ENCODE assay signal across 40 cellular contexts in the genomic region with DNA sequence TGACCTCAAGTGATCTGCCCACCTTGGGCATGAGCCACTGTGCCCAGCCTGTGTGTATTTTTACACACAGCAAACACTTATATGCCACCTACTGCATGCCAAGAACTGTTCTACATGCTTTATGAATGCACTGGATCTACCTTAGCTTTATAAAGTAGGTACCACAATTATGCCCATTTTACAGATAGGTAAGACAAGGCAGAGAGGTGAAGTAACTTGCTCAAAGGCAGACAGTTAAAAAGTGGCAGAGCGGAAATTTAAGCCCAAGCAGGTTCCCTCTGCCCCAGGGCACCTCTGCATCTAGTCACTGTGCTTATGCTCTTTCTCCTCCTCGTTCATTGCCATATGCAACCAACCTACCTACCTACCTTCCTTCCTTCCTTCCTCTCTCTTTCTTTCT. TPM values are rescaled to one million over a fixed set of nuclear protein-coding genes. Genes with fewer than 3 reads are reported as not detected.
"Had no signal": no experiment of that assay in that cellular context is flagged by ENCODE, and none has a peak within 500 bp of the region (broad histone marks: within the 10 kb centered on the region; RNA-seq: fewer than 3 reads in every experiment).

No MANE protein-coding gene starts in this region.

- DNase-seq: activated B cell treated with CpG ODN at 0.5 μM for 24 hours; activated CD4-positive, alpha-beta memory T cell treated with anti-CD3 and anti-CD28 coated beads for 36 hours; activated CD4-positive, alpha-beta T cell treated with anti-CD3 and anti-CD28 coated beads for 4 hours; activated CD4-positive, alpha-beta T cell treated with anti-CD3 and anti-CD28 coated beads, Interleukin-2, amount 10 ng/mL, durations not matched to agents 24 days and 14 days; activated CD4-positive, alpha-beta T cell treated with anti-CD3 and anti-CD28 coated beads, Interleukin-2, amount 50 U/mL, for 1 hour; activated CD4-positive, alpha-beta T cell treated with anti-CD3 and anti-CD28 coated beads, Interleukin-2, amount 50 U/mL, for 4 hours; activated CD4-positive, CD25-positive, alpha-beta regulatory T cell treated with anti-CD3 and anti-CD28 coated beads, Interleukin-2, amount 50 U/mL, for 72 hours; activated CD8-positive, alpha-beta memory T cell treated with anti-CD3 and anti-CD28 coated beads, Interleukin-2, amount 50 U/mL, for 4 hours; activated CD8-positive, alpha-beta T cell treated with anti-CD3 and anti-CD28 coated beads for 36 hours; activated effector memory CD4-positive, alpha-beta T cell treated with anti-CD3 and anti-CD28 coated beads, Interleukin-2, amount 50 U/mL, for 16 hours; activated gamma-delta T cell treated with Interleukin-2 at 50 U/mL for 16 hours; activated naive CD4-positive, alpha-beta T cell; activated naive CD4-positive, alpha-beta T cell treated with anti-CD3 and anti-CD28 coated beads for 36 hours; activated naive CD4-positive, alpha-beta T cell treated with anti-CD3 and anti-CD28 coated beads, Interleukin-2, amount 50 U/mL, for 16 hours; activated naive CD8-positive, alpha-beta T cell treated with anti-CD3 and anti-CD28 coated beads for 36 hours; activated T-cell treated with anti-CD3 and anti-CD28 coated beads for 4 hours; activated T-cell treated with anti-CD3 and anti-CD28 coated beads, Interleukin-2, amount 50 U/mL, for 1 hour; activated T-cell treated with anti-CD3 and anti-CD28 coated beads, Interleukin-2, amount 50 U/mL, for 4 hours; activated T-cell treated with anti-CD3 and anti-CD28 coated beads, Interleukin-2, amount 50 U/mL, for 72 hours; adrenal gland; amniotic stem cell; aorta; body of pancreas; brain microvascular endothelial cell; central memory CD4-positive, alpha-beta T cell; T-helper 1 cell; T-helper 2 cell; T-helper 9 cell had no signal

- H3K27me3 ChIP-seq: adrenal gland, body of pancreas, brain microvascular endothelial cell, breast epithelium had no signal

- FAIRE-seq: astrocyte, TTC549 had no signal

- ATAC-seq: activated CD8-positive, alpha-beta T cell treated with anti-CD3 and anti-CD28 coated beads for 36 hours; activated naive CD4-positive, alpha-beta T cell treated with anti-CD3 and anti-CD28 coated beads, Interleukin-2, amount 50 U/mL, for 72 hours; activated T-cell treated with anti-CD3 and anti-CD28 coated beads, Interleukin-2, amount 50 U/mL, for 4 hours; activated T-cell treated with anti-CD3 and anti-CD28 coated beads, Interleukin-2, amount 50 U/mL, for 72 hours; activated T-helper 17 cell treated with anti-CD3 and anti-CD28 coated beads, Interleukin-2, amount 50 U/mL, for 72 hours; body of pancreas had no signal

- H3K4me1 ChIP-seq: adrenal gland, body of pancreas, breast epithelium had no signal

- H3K4me1 Mint-ChIP-seq: activated B cell treated with CpG ODN at 0.5 μM for 24 hours; activated CD4-positive, alpha-beta T cell treated with anti-CD3 and anti-CD28 coated beads, Interleukin-2, amount 10 ng/mL, durations not matched to agents 24 days and 14 days; activated T-helper 17 cell treated with anti-CD3 and anti-CD28 coated beads, Interleukin-2, amount 50 U/mL, for 72 hours had no signal

- H3K9me3 ChIP-seq: adrenal gland, body of pancreas had no signal

- H3K27ac Mint-ChIP-seq: activated B cell treated with CpG ODN at 0.5 μM for 24 hours; activated CD4-positive, alpha-beta memory T cell treated with anti-CD3 and anti-CD28 coated beads for 36 hours; activated CD4-positive, alpha-beta T cell treated with anti-CD3 and anti-CD28 coated beads, Interleukin-2, amount 10 ng/mL, durations not matched to agents 24 days and 14 days; activated CD8-positive, alpha-beta T cell treated with anti-CD3 and anti-CD28 coated beads for 36 hours; activated naive CD4-positive, alpha-beta T cell treated with anti-CD3 and anti-CD28 coated beads for 36 hours; activated naive CD8-positive, alpha-beta T cell treated with anti-CD3 and anti-CD28 coated beads for 36 hours; activated T-cell treated with anti-CD3 and anti-CD28 coated beads, Interleukin-2, amount 50 U/mL, for 72 hours; activated T-helper 1 cell treated with anti-CD3 and anti-CD28 coated beads, Interleukin-12 subunit alpha, Interleukin-12 subunit beta, Interleukin-2, Interleukin-4 antibody, amounts not matched to agents 30 ng/mL and 10 ng/mL and 1 ng/mL, durations not matched to agents 14 hours and 24 hours and 36 hours; activated T-helper 17 cell treated with anti-CD3 and anti-CD28 coated beads, Interleukin-2, amount 50 U/mL, for 72 hours; T-helper 1 cell treated with Interleukin-12 subunit alpha and Interleukin-12 subunit beta and Interleukin-4 antibody, amounts not matched to agents 30 μg/mL and 1 μg/mL, for 36 hours; T-helper 2 cell treated with Interferon-gamma antibody and Interleukin-4, amounts not matched to agents 5 μg/mL and 100 μg/mL, for 36 hours had no signal

- H3K27ac ChIP-seq: adrenal gland, body of pancreas, brain microvascular endothelial cell, breast epithelium, VCaP had no signal

- H3K9me3 Mint-ChIP-seq: activated naive CD4-positive, alpha-beta T cell treated with anti-CD3 and anti-CD28 coated beads for 36 hours; activated naive CD4-positive, alpha-beta T cell treated with anti-CD3 and anti-CD28 coated beads, Interleukin-2, amount 50 U/mL, for 72 hours; activated T-cell treated with anti-CD3 and anti-CD28 coated beads, Interleukin-2, amount 50 U/mL, for 4 hours; activated T-cell treated with anti-CD3 and anti-CD28 coated beads, Interleukin-2, amount 50 U/mL, for 72 hours; activated T-helper 17 cell treated with anti-CD3 and anti-CD28 coated beads, Interleukin-2, amount 50 U/mL, for 72 hours had no signal

- H3K4me3 Mint-ChIP-seq: activated B cell treated with CpG ODN at 0.5 μM for 24 hours; activated CD4-positive, alpha-beta memory T cell treated with anti-CD3 and anti-CD28 coated beads for 36 hours; activated CD4-positive, alpha-beta T cell treated with anti-CD3 and anti-CD28 coated beads, Interleukin-2, amount 10 ng/mL, durations not matched to agents 24 days and 14 days; activated CD8-positive, alpha-beta T cell treated with anti-CD3 and anti-CD28 coated beads for 36 hours; activated naive CD4-positive, alpha-beta T cell treated with anti-CD3 and anti-CD28 coated beads for 36 hours; activated naive CD8-positive, alpha-beta T cell treated with anti-CD3 and anti-CD28 coated beads for 36 hours; activated T-cell treated with anti-CD3 and anti-CD28 coated beads, Interleukin-2, amount 50 U/mL, for 4 hours; activated T-cell treated with anti-CD3 and anti-CD28 coated beads, Interleukin-2, amount 50 U/mL, for 72 hours; activated T-helper 1 cell treated with anti-CD3 and anti-CD28 coated beads, Interleukin-12 subunit alpha, Interleukin-12 subunit beta, Interleukin-2, Interleukin-4 antibody, amounts not matched to agents 30 ng/mL and 10 ng/mL and 1 ng/mL, durations not matched to agents 14 hours and 24 hours and 36 hours; activated T-helper 17 cell treated with anti-CD3 and anti-CD28 coated beads, Interleukin-2, amount 50 U/mL, for 72 hours; T-helper 1 cell treated with Interleukin-12 subunit alpha and Interleukin-12 subunit beta and Interleukin-4 antibody, amounts not matched to agents 30 μg/mL and 1 μg/mL, for 36 hours; T-helper 2 cell treated with Interferon-gamma antibody and Interleukin-4, amounts not matched to agents 5 μg/mL and 100 μg/mL, for 36 hours had no signal

- H3K4me3 ChIP-seq: adrenal gland, body of pancreas, breast epithelium had no signal

RNA-seq across cellular contexts. Expression of gene NFILZ, which starts 30.4 kb away (rescaled TPM):
- total RNA-seq: activated B cell treated with CpG ODN at 0.5 μM for 24 hours; activated CD4-positive, alpha-beta memory T cell treated with anti-CD3 and anti-CD28 coated beads for 36 hours; activated CD4-positive, alpha-beta T cell treated with anti-CD3 and anti-CD28 coated beads, Interleukin-2, amount 10 ng/mL, durations not matched to agents 24 days and 14 days; activated CD8-positive, alpha-beta memory T cell treated with anti-CD3 and anti-CD28 coated beads for 36 hours; activated CD8-positive, alpha-beta T cell treated with anti-CD3 and anti-CD28 coated beads for 36 hours; activated naive CD4-positive, alpha-beta T cell treated with anti-CD3 and anti-CD28 coated beads for 36 hours; activated naive CD4-positive, alpha-beta T cell treated with anti-CD3 and anti-CD28 coated beads, Interleukin-2, amount 50 U/mL, for 72 hours; activated naive CD8-positive, alpha-beta T cell treated with anti-CD3 and anti-CD28 coated beads for 36 hours; activated T-cell treated with anti-CD3 and anti-CD28 coated beads, Interleukin-2, amount 50 U/mL, for 4 hours; activated T-cell treated with anti-CD3 and anti-CD28 coated beads, Interleukin-2, amount 50 U/mL, for 72 hours; activated T-helper 1 cell treated with anti-CD3 and anti-CD28 coated beads, Interleukin-12 subunit alpha, Interleukin-12 subunit beta, Interleukin-2, Interleukin-4 antibody, amounts not matched to agents 30 ng/mL and 10 ng/mL and 1 ng/mL, durations not matched to agents 14 hours and 24 hours and 36 hours; activated T-helper 17 cell treated with anti-CD3 and anti-CD28 coated beads, Interleukin-2, amount 50 U/mL, for 72 hours; adrenal gland; aorta; astrocyte; body of pancreas; breast epithelium; cardiac septum; cerebellum had no signal
- polyA plus RNA-seq: adrenal gland, aorta had no signal
